ENCODE assay signal across 25 cellular contexts in the genomic region with DNA sequence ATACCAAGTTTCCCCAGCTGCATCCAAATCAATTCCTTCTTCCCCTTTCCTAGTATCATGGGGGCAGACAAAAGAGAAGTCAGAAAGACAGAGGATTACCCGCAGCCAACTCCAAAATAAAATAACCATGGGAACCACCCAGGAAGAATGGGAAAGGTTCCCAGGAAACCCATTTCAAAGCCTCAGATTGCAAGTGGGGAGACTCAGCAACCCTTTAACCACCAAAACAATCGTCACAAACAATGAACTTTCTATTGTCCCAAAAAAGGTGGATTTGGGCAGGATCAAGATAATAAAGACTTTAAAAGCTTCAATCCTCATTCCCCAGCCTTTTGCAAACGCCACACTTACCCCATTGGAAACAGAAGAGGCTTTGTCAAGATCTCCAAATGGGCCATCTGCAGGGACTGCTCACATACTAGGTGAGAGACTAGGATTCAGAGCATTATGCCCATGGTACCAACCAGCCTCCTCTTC.
"Had no signal": no experiment of that assay in that cellular context is flagged by ENCODE, and none has a peak within 500 bp of the region (broad histone marks: within the 10 kb centered on the region; RNA-seq: fewer than 3 reads in every experiment).

No MANE protein-coding gene starts in this region.

- H3K9me3 Mint-ChIP-seq: activated B cell treated with CpG ODN at 0.5 μM for 24 hours; activated CD8-positive, alpha-beta T cell treated with anti-CD3 and anti-CD28 coated beads for 36 hours; activated naive CD8-positive, alpha-beta T cell treated with anti-CD3 and anti-CD28 coated beads for 36 hours; activated T-helper 1 cell treated with anti-CD3 and anti-CD28 coated beads, Interleukin-12 subunit alpha, Interleukin-12 subunit beta, Interleukin-2, Interleukin-4 antibody, amounts not matched to agents 30 ng/mL and 10 ng/mL and 1 ng/mL, durations not matched to agents 14 hours and 24 hours and 36 hours; central memory CD8-positive, alpha-beta T cell; immature natural killer cell; T-cell had no signal

- H3K36me3 ChIP-seq: colonic mucosa, esophagus muscularis mucosa, gastroesophageal sphincter, heart left ventricle, left ventricle myocardium inferior, prostate gland, right atrium auricular region, tibial artery, vagina had no signal

- DNase-seq: activated B cell treated with CpG ODN at 0.5 μM for 24 hours; activated CD4-positive, alpha-beta T cell treated with anti-CD3 and anti-CD28 coated beads for 4 hours; activated CD8-positive, alpha-beta T cell treated with anti-CD3 and anti-CD28 coated beads for 36 hours; activated naive CD4-positive, alpha-beta T cell; activated naive CD8-positive, alpha-beta T cell treated with anti-CD3 and anti-CD28 coated beads for 36 hours; amniotic stem cell; brain microvascular endothelial cell; colonic mucosa; effector CD4-positive, alpha-beta T cell; heart left ventricle; immature natural killer cell; kidney glomerular epithelial cell; left ventricle myocardium inferior; mammary epithelial cell; stimulated activated CD4-positive, alpha-beta T cell treated with anti-CD3 and anti-CD28 coated beads, Interleukin-2, amount 100 ng/mL, for 24 hours; stimulated activated naive CD4-positive, alpha-beta T cell treated with Interleukin-2 at 50 U/mL for 16 hours; T-cell; tibial artery had no signal

- H3K4me3 Mint-ChIP-seq: activated B cell treated with CpG ODN at 0.5 μM for 24 hours; activated CD8-positive, alpha-beta T cell treated with anti-CD3 and anti-CD28 coated beads for 36 hours; activated naive CD8-positive, alpha-beta T cell treated with anti-CD3 and anti-CD28 coated beads for 36 hours; central memory CD8-positive, alpha-beta T cell; immature natural killer cell; T-cell had no signal

- H3K27ac ChIP-seq: brain microvascular endothelial cell, colonic mucosa, esophagus muscularis mucosa, gastroesophageal sphincter, heart left ventricle, left ventricle myocardium inferior, prostate gland, right atrium auricular region, tibial artery, vagina had no signal

- H3K27me3 ChIP-seq: brain microvascular endothelial cell, colonic mucosa, right atrium auricular region, vagina had no signal

- H3K4me1 ChIP-seq: colonic mucosa, prostate gland had no signal

- ATAC-seq: activated CD8-positive, alpha-beta T cell treated with anti-CD3 and anti-CD28 coated beads for 36 hours; gastroesophageal sphincter; heart left ventricle; T-cell had no signal

- H3K27ac Mint-ChIP-seq: activated B cell treated with CpG ODN at 0.5 μM for 24 hours; activated CD8-positive, alpha-beta T cell treated with anti-CD3 and anti-CD28 coated beads for 36 hours; activated naive CD8-positive, alpha-beta T cell treated with anti-CD3 and anti-CD28 coated beads for 36 hours; immature natural killer cell; T-cell had no signal

- H3K4me3 ChIP-seq: colonic mucosa, esophagus muscularis mucosa, gastroesophageal sphincter, heart left ventricle, left ventricle myocardium inferior, prostate gland, right atrium auricular region, tibial artery, vagina had no signal

- H3K9me3 ChIP-seq: colonic mucosa, esophagus muscularis mucosa, gastroesophageal sphincter, heart left ventricle, left ventricle myocardium inferior, prostate gland, right atrium auricular region, tibial artery, vagina had no signal
